In the genomic region with DNA sequence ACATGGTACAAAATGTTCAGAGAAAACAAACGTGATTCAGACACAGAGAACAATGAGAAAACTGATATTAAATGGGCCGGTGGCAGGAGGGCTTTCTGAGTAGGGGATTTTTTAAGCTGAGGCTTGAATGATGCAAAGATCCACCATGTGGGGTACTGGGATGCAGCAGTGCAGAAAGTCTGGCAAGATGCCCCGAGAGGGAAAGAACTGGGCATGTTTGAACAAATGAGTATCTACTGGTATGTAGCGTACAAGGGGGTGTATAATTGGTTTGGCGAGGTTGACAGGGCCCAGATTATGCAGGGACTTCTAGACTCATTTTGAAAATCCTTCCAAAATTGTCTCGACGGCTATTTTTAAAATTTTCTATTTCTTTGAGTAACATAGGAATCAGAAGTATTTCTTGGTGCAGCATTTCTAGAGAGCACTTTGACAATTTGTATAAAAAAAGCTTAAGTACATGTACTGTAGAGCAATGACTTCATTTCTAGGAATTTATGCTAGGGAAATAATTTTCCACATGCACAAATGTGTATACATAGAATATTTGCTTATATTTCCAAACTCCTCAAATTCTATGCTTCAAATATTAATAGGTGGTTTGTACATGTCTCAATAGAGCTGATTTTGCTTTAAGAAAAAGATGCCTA, we compare ENCODE assay signal across 23 cellular contexts.
DNase-seq lines count a peak whose midpoint lies in the region; ATAC-seq and TF ChIP-seq lines count a peak whose summit lies in the region.
"Had no signal": no experiment of that assay in that cellular context is flagged by ENCODE, and none has a peak within 500 bp of the region (broad histone marks: within the 10 kb centered on the region; RNA-seq: fewer than 3 reads in every experiment).

No MANE protein-coding gene starts in this region.

- no peaks in the 10 kb centered on the region for H4K20me1 ChIP-seq in SK-N-SH (ENCODE audit: insufficient read depth)

- no peak for TF ChIP-seq POLR2A in thyroid gland (IDR thresholded peaks at IDR 0.05)

- no peak overlapping the region for H3K18ac ChIP-seq in mesendoderm (ENCODE audit: low read length)

- H2BK5ac ChIP-seq in mesendoderm (ENCODE audit: low read length): no peak overlapping the region

- peaks cover 0 to 8% (median 3%) of the 10 kb centered on the region in 5 experiments for H3K9me3 Mint-ChIP-seq in brain
- H3K9me3 Mint-ChIP-seq: activated T-cell treated with anti-CD3 and anti-CD28 coated beads, Interleukin-2, amount 50 U/mL, for 24 hours; GM23338; naive thymus-derived CD8-positive, alpha-beta T cell had no signal

- H3K27me3 Mint-ChIP-seq in brain: peaks cover 10% of the 10 kb centered on the region

- peaks cover 31% of the 10 kb centered on the region for H3K4me1 Mint-ChIP-seq in brain
- H3K4me1 Mint-ChIP-seq: naive thymus-derived CD8-positive, alpha-beta T cell had no signal

- H3K27ac ChIP-seq in SK-N-SH (ENCODE audit: low read depth in 2 of 2, low read length in 1 of 2) (no peak overlapping the region), thyroid gland (no peak overlapping the region), mesendoderm (ENCODE audit: low read depth, low read length) (no peak overlapping the region)
- H3K27ac ChIP-seq: epithelial cell of prostate, upper lobe of left lung had no signal

- H3K4me1 ChIP-seq in SK-N-SH (ENCODE audit: control insufficient read depth in 1 of 2, insufficient read depth in 2 of 2, low read depth in 1 of 2, low read length in 1 of 2) (peaks cover 0 to 12% of the 10 kb centered on the region in 2 experiments; a peak in 2 of 4 replicates), thyroid gland (no peaks in the 10 kb centered on the region), mesendoderm (ENCODE audit: control insufficient read depth, low read depth, low read length) (no peaks in the 10 kb centered on the region)
- H3K4me1 ChIP-seq: upper lobe of left lung had no signal

- H3K23ac ChIP-seq in mesendoderm (ENCODE audit: low read length): no peak overlapping the region

- H3K9me3 ChIP-seq in SK-N-SH (no peaks in the 10 kb centered on the region), thyroid gland (no peaks in the 10 kb centered on the region)
- H3K9me3 ChIP-seq: upper lobe of left lung had no signal

- WGBS in SK-N-SH (ENCODE audit: low lambda C conversion rate): 39% methylated on average over 7 of the region's 7 CpGs
- WGBS in thyroid gland, 2 donors: 34 to 47% methylated on average over 7 of the region's 7 CpGs
- no CpG with 5 or more reads among the region's 7 CpGs for WGBS in mesendoderm (ENCODE audit: extremely low coverage, insufficient coverage, low lambda C conversion rate)

- no peak for TF ChIP-seq RAD21 in SK-N-SH (IDR thresholded peaks at IDR 0.05; ENCODE audit: low read length)

- no peak overlapping the region for H3K4me3 Mint-ChIP-seq in brain
- H3K4me3 Mint-ChIP-seq: activated T-cell treated with anti-CD3 and anti-CD28 coated beads, Interleukin-2, amount 50 U/mL, for 24 hours; GM23338; naive thymus-derived CD8-positive, alpha-beta T cell had no signal

- H4K8ac ChIP-seq in mesendoderm (ENCODE audit: low read depth, low read length): no peak overlapping the region

- DNase-seq in SK-N-SH (no peak), fibroblast of pulmonary artery (ENCODE audit: low read depth) (peak; percentile 33), thyroid gland (peak; percentile 29 to 43), NCI-H2029 treated with DMSO at 0.1 percent for 48 hours (lab: John Stamatoyannopoulos, UW) (no peak), mesendoderm (no peak)
- DNase-seq in stimulated activated CD4-positive, alpha-beta T cell treated with anti-CD3 and anti-CD28 coated beads, Interleukin-1b, Interleukin-23, amount 100 ng/mL, for 48 hours: no peak
- DNase-seq: activated CD4-positive, CD25-positive, alpha-beta regulatory T cell treated with anti-CD3 and anti-CD28 coated beads, Interleukin-2, amount 50 U/mL, for 72 hours; activated naive CD4-positive, alpha-beta T cell treated with Interleukin-2 at 50 U/mL for 16 hours; activated T-cell treated with anti-CD3 and anti-CD28 coated beads, Interleukin-2, amount 50 U/mL, for 24 hours; amniotic stem cell; caudate nucleus; DND-41; naive thymus-derived CD8-positive, alpha-beta T cell; NCI-H1417; NCI-H774; right cardiac atrium; SIG-M5; T-helper 1 cell; upper lobe of left lung had no signal

- H3K79me2 ChIP-seq in SK-N-SH (ENCODE audit: insufficient read depth) (no peaks in the 10 kb centered on the region), mesendoderm (ENCODE audit: control insufficient read depth, insufficient read depth, low read length) (no peaks in the 10 kb centered on the region)

- H3K79me1 ChIP-seq in mesendoderm (ENCODE audit: low read length): no peaks in the 10 kb centered on the region

- H3K4me3 ChIP-seq in SK-N-SH (ENCODE audit: low read depth in 2 of 2, low read length in 1 of 2) (no peak overlapping the region), fibroblast of pulmonary artery (replicated peaks; ENCODE audit: low read depth, low read length) (no peak overlapping the region), thyroid gland (replicated peaks in 1 of 3) (no peak overlapping the region), mesendoderm (ENCODE audit: low read length) (no peak overlapping the region)
- H3K4me3 ChIP-seq: GM23338, upper lobe of left lung had no signal

- peaks cover 7% of the 10 kb centered on the region for H3F3A ChIP-seq in SK-N-SH (replicated peaks; ENCODE audit: insufficient read depth)

- no peak overlapping the region; the same call in 1 of the 2 replicates for H2AFZ ChIP-seq in SK-N-SH (ENCODE audit: low read depth)
- H2AFZ ChIP-seq: GM23338 had no signal

- TF ChIP-seq CTCF in SK-N-SH (IDR thresholded peaks at IDR 0.05) (no peak), brain (conservative IDR thresholded peaks at IDR 0.05) (no peak), fibroblast of pulmonary artery (IDR thresholded peaks at IDR 0.05; ENCODE audit: low read length, missing control alignments) (no peak), thyroid gland (IDR thresholded peaks at IDR 0.05) (no peak)

- H3K9ac ChIP-seq in SK-N-SH (no peak overlapping the region), mesendoderm (ENCODE audit: low read length) (no peak overlapping the region)

- intact Hi-C loops in thyroid gland (cut with DNase I): no loop called here

- no peak overlapping the region for H3K56ac ChIP-seq in mesendoderm (ENCODE audit: low read length)

- POLR2A ChIA-PET in SK-N-SH (lab: Yijun Ruan, JAX): no interaction called here

- no peak overlapping the region for H3K4ac ChIP-seq in mesendoderm (ENCODE audit: low read depth, low read length)

- H3K9me2 ChIP-seq in SK-N-SH: no peaks in the 10 kb centered on the region

- H2BK120ac ChIP-seq in mesendoderm (ENCODE audit: low read depth, low read length): no peak overlapping the region

- CTCF ChIA-PET in SK-N-SH (lab: Yijun Ruan, JAX): no interaction called here

- peak overlapping the region in 4 of 5 experiments; percentile 7 to 67 (median 44) for H3K27ac Mint-ChIP-seq in brain
- H3K27ac Mint-ChIP-seq: activated T-cell treated with anti-CD3 and anti-CD28 coated beads, Interleukin-2, amount 50 U/mL, for 24 hours; GM23338; naive thymus-derived CD8-positive, alpha-beta T cell had no signal

- no peaks in the 10 kb centered on the region for H3K36me3 Mint-ChIP-seq in brain
- H3K36me3 Mint-ChIP-seq: naive thymus-derived CD8-positive, alpha-beta T cell had no signal

- H2BK15ac ChIP-seq in mesendoderm (replicated peaks; ENCODE audit: low read depth): no peak overlapping the region

- ATAC-seq in SK-N-SH treated with all-trans-retinoic acid at 6 μM for 48 hours: peak; percentile 64
- ATAC-seq: GM23338; naive thymus-derived CD8-positive, alpha-beta T cell; right cardiac atrium had no signal

- no peaks in the 10 kb centered on the region for H3K36me3 ChIP-seq in SK-N-SH (replicated peaks in 1 of 2; ENCODE audit: control insufficient read depth in 1 of 2, insufficient read depth in 2 of 2, low read length in 1 of 2)
- H3K36me3 ChIP-seq in thyroid gland: no peaks in the 10 kb centered on the region
- no peaks in the 10 kb centered on the region for H3K36me3 ChIP-seq in mesendoderm (ENCODE audit: control insufficient read depth, insufficient read depth, low read length)
- H3K36me3 ChIP-seq: upper lobe of left lung had no signal

- H3K4me2 ChIP-seq in SK-N-SH (no peak overlapping the region), mesendoderm (ENCODE audit: low read length) (no peak overlapping the region)
- H3K4me2 ChIP-seq: GM23338 had no signal

- H2AK5ac ChIP-seq in mesendoderm (ENCODE audit: low read length): no peak overlapping the region

- no peak overlapping the region for H4K5ac ChIP-seq in mesendoderm (ENCODE audit: low read length)

- TF ChIP-seq EP300 in SK-N-SH (IDR thresholded peaks at IDR 0.05; ENCODE audit: borderline replicate concordance in 1 of 2, low read depth in 1 of 2, low read length in 1 of 2): no peak

- H3K27me3 ChIP-seq in SK-N-SH (ENCODE audit: insufficient read depth) (no peaks in the 10 kb centered on the region), thyroid gland (no peaks in the 10 kb centered on the region), mesendoderm (ENCODE audit: insufficient read depth, low read length, poor library complexity) (no peaks in the 10 kb centered on the region)
- H3K27me3 ChIP-seq: upper lobe of left lung had no signal

TF ChIP-seq in SK-N-SH treated with all-trans-retinoic acid at 6 μM for 48 hours, 23 proteins besides CTCF, POLR2A, EP300 and RAD21 (continues in another document):
- TF ChIP-seq CSDC2 (CRISPR knock-in tag; IDR thresholded peaks at IDR 0.05): no peak
- TF ChIP-seq ZNF70 (CRISPR knock-in tag; IDR thresholded peaks at IDR 0.05): no peak

TF ChIP-seq in SK-N-SH, 30 proteins besides CTCF, POLR2A, EP300 and RAD21:
- TF ChIP-seq RFX5 (IDR thresholded peaks at IDR 0.05; ENCODE audit: low read length) (no peak), TEAD4 (IDR thresholded peaks at IDR 0.05; ENCODE audit: borderline replicate concordance, insufficient read depth) (no peak), POLR2AphosphoS5 (IDR thresholded peaks at IDR 0.05; ENCODE audit: low read depth, low read length) (no peak)

Comparison
In these comparisons a context has a peak if more than half of its experiments do, and no peak if none do; other contexts are left out.
1. DNase-seq: peak in fibroblast of pulmonary artery (single experiment) and thyroid gland (2 of 2); none in SK-N-SH (single experiment), NCI-H2029 treated with DMSO at 0.1 percent for 48 hours (single experiment), mesendoderm (single experiment) and stimulated activated CD4-positive, alpha-beta T cell treated with anti-CD3 and anti-CD28 coated beads, Interleukin-1b, Interleukin-23, amount 100 ng/mL, for 48 hours (single experiment).